ENCODE assay signal across 12 cellular contexts in genomic region chr6:119620846-119621570, GRCh38.
DNase-seq lines count a peak whose midpoint lies in the region; FAIRE-seq and TF ChIP-seq lines count a peak whose summit lies in the region.
"Had no signal": no experiment of that assay in that cellular context is flagged by ENCODE, and none has a peak within 500 bp of the region (broad histone marks: within the 10 kb centered on the region; RNA-seq: fewer than 3 reads in every experiment).

No MANE protein-coding gene starts in this region.

- H3K4me3 ChIP-seq in ACC112 (ENCODE audit: low read depth, low read length): peak overlapping the region; percentile 46; the same call in 1 of the 2 replicates
- H3K4me3 ChIP-seq in astrocyte of the cerebellum (ENCODE audit: low read depth, low read length): no peak overlapping the region
- H3K4me3 ChIP-seq in keratinocyte (ENCODE audit: control insufficient read depth in 2 of 3, extremely low read depth in 1 of 3, insufficient read depth in 2 of 3, low read depth in 1 of 3, low read length in 3 of 3): peak overlapping the region in 2 of 3 experiments; percentile 14 to 36
- no peak overlapping the region for H3K4me3 ChIP-seq in suprapubic skin
- no peak overlapping the region for H3K4me3 ChIP-seq in sigmoid colon
- H3K4me3 ChIP-seq: A549, adrenal gland, left ventricle myocardium inferior had no signal

- TF ChIP-seq CTCF in astrocyte of the cerebellum (IDR thresholded peaks at IDR 0.05; ENCODE audit: low read depth, low read length, missing control alignments) (no peak), keratinocyte (optimal IDR thresholded peaks at IDR 0.05 in 1 of 3, IDR thresholded peaks at IDR 0.05 in 1 of 3, conservative IDR thresholded peaks at IDR 0.05 in 1 of 3; ENCODE audit: extremely low read depth in 1 of 3, insufficient read depth in 2 of 3, low read length in 3 of 3) (no peak), suprapubic skin (IDR thresholded peaks at IDR 0.05) (no peak), sigmoid colon (IDR thresholded peaks at IDR 0.05) (no peak)

- intact Hi-C loops in sigmoid colon (cut with DNase I): no loop called here

- peak overlapping the region; percentile 96 for H3K27ac ChIP-seq in ACC112 (ENCODE audit: low read depth, low read length)
- H3K27ac ChIP-seq in keratinocyte (ENCODE audit: control insufficient read depth, insufficient read depth, low read length): peak overlapping the region; percentile 89
- H3K27ac ChIP-seq in suprapubic skin: no peak overlapping the region
- peak overlapping the region in 1 of 4 donors; percentile 20 for H3K27ac ChIP-seq in sigmoid colon
- H3K27ac ChIP-seq: A549, adrenal gland, left ventricle myocardium inferior had no signal

- TF ChIP-seq POLR2A in suprapubic skin (IDR thresholded peaks at IDR 0.05) (no peak), sigmoid colon (IDR thresholded peaks at IDR 0.05) (no peak)

- in situ Hi-C loops in astrocyte of the cerebellum (cut with HindIII; ENCODE audit: low sequenced_read_pairs): no loop called here

- H3K27me3 ChIP-seq in ACC112 (ENCODE audit: insufficient read depth, low read length): no peaks in the 10 kb centered on the region
- H3K27me3 ChIP-seq in keratinocyte (ENCODE audit: control insufficient read depth, extremely low read depth, insufficient read depth, low read length): no peaks in the 10 kb centered on the region
- no peaks in the 10 kb centered on the region for H3K27me3 ChIP-seq in suprapubic skin
- no peaks in the 10 kb centered on the region for H3K27me3 ChIP-seq in sigmoid colon
- H3K27me3 ChIP-seq: adrenal gland had no signal

- H3K4me1 ChIP-seq in ACC112 (ENCODE audit: control insufficient read depth, insufficient read depth, low read length, unreplicated experiment): peaks cover 24% of the 10 kb centered on the region
- H3K4me1 ChIP-seq in keratinocyte (ENCODE audit: control insufficient read depth, extremely low read depth, insufficient read depth, low read length): peaks cover 18% of the 10 kb centered on the region
- H3K4me1 ChIP-seq in suprapubic skin: no peaks in the 10 kb centered on the region
- peaks cover 0 to 20% (median 15%) of the 10 kb centered on the region in 4 donors for H3K4me1 ChIP-seq in sigmoid colon
- H3K4me1 ChIP-seq: A549, left ventricle myocardium inferior had no signal

- H3K4me2 ChIP-seq in keratinocyte (ENCODE audit: control insufficient read depth, extremely low read depth, insufficient read depth, low read depth, low read length): peak overlapping the region; percentile 67
- H3K4me2 ChIP-seq: A549 had no signal

- WGBS in suprapubic skin: 54% methylated on average over 4 of the region's 4 CpGs
- WGBS in sigmoid colon, 2 donors: 78 to 88% methylated on average over 4 of the region's 4 CpGs

- H3K79me2 ChIP-seq in ACC112 (ENCODE audit: control insufficient read depth, insufficient read depth, low read length, unreplicated experiment) (no peaks in the 10 kb centered on the region), keratinocyte (ENCODE audit: control insufficient read depth, insufficient read depth, low read length) (no peaks in the 10 kb centered on the region)

- TF ChIP-seq EP300 in suprapubic skin (IDR thresholded peaks at IDR 0.05) (no peak), sigmoid colon (IDR thresholded peaks at IDR 0.05) (no peak)

- no peaks in the 10 kb centered on the region for H4K20me1 ChIP-seq in keratinocyte (ENCODE audit: control insufficient read depth, extremely low read depth, insufficient read depth, low read length)

- H3K9ac ChIP-seq in keratinocyte (ENCODE audit: control insufficient read depth, extremely low read depth, insufficient read depth, low read length): peak overlapping the region; percentile 53

- peak overlapping the region; percentile 79 for H2AFZ ChIP-seq in ACC112 (ENCODE audit: low read length, unreplicated experiment)
- H2AFZ ChIP-seq in keratinocyte (ENCODE audit: control insufficient read depth, low read length): peak overlapping the region; percentile 18

- no peaks in the 10 kb centered on the region for H3K9me1 ChIP-seq in keratinocyte (ENCODE audit: control insufficient read depth, extremely low read depth, insufficient read depth, low read length)

- no peaks in the 10 kb centered on the region for H3K36me3 ChIP-seq in ACC112 (ENCODE audit: insufficient read depth, low read length)
- no peaks in the 10 kb centered on the region for H3K36me3 ChIP-seq in keratinocyte (ENCODE audit: control insufficient read depth in 2 of 2, extremely low read depth in 1 of 2, insufficient read depth in 2 of 2, low read length in 2 of 2)
- H3K36me3 ChIP-seq in suprapubic skin: no peaks in the 10 kb centered on the region
- no peaks in the 10 kb centered on the region for H3K36me3 ChIP-seq in sigmoid colon
- H3K36me3 ChIP-seq: adrenal gland, left ventricle myocardium inferior had no signal

- FAIRE-seq in keratinocyte (lab: Jason Lieb, UNC): peak; percentile 90
- FAIRE-seq: A549 had no signal

- DNase-seq in HS-5 (ENCODE audit: low read depth) (peak; percentile 92), astrocyte of the cerebellum (ENCODE audit: low read depth) (peak; percentile 87), keratinocyte (ENCODE audit: low read depth, low spot score) (peak; percentile 76), suprapubic skin (ENCODE audit: low spot score in 2 of 2) (no peak), GF-D8 (lab: John Stamatoyannopoulos, UW) (no peak), sigmoid colon (no peak)
- DNase-seq in stimulated activated CD4-positive, alpha-beta T cell treated with anti-CD3 and anti-CD28 coated beads, Interleukin-1b, Interleukin-23, amount 100 ng/mL, for 48 hours: no peak
- DNase-seq: left ventricle myocardium inferior, T-cell had no signal

- dilution Hi-C loops in keratinocyte (cut with MboI; ENCODE audit: extremely low pct_ligation_motif_present, low sequenced_read_pairs): no loop called here

- no peaks in the 10 kb centered on the region for H3K9me3 ChIP-seq in keratinocyte (ENCODE audit: control insufficient read depth, low read depth, low read length)
- H3K9me3 ChIP-seq in suprapubic skin: no peaks in the 10 kb centered on the region
- H3K9me3 ChIP-seq in sigmoid colon: no peaks in the 10 kb centered on the region
- H3K9me3 ChIP-seq: A549, left ventricle myocardium inferior had no signal

Comparison
In these comparisons a context has a peak if more than half of its experiments do, and no peak if none do; other contexts are left out.
1. H3K4me3 ChIP-seq: peak in ACC112 (single experiment) and keratinocyte (2 of 3); none in astrocyte of the cerebellum (single experiment), suprapubic skin (single experiment) and sigmoid colon (0 of 4).
2. DNase-seq: peak in HS-5 (single experiment), astrocyte of the cerebellum (single experiment) and keratinocyte (single experiment); none in stimulated activated CD4-positive, alpha-beta T cell treated with anti-CD3 and anti-CD28 coated beads, Interleukin-1b, Interleukin-23, amount 100 ng/mL, for 48 hours (single experiment), suprapubic skin (0 of 2), GF-D8 (single experiment) and sigmoid colon (single experiment).